21 cellular contexts compared by ENCODE assay signal in the genomic region with DNA sequence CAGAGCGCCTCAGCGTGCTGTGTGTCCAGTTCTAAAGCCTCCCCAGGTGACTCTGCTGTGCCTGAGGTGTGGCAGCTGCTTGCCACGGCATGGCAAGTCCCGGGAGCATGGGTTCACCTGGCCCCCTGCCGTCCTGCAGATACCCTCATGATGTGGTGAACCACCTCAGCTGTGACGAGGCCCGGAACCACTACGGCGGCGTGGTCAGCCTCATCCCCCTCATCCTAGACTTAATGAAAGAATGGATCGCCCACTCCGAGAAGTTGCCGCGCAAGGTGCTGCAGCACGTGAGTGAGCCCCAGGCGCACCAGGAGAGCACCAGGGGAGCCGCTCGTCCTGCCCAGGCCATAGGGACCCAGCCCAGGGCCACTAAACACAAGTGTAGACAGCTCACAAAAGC. TPM values are rescaled to one million over a fixed set of nuclear protein-coding genes. Genes with fewer than 3 reads are reported as not detected.
"Had no signal": no experiment of that assay in that cellular context is flagged by ENCODE, and none has a peak within 500 bp of the region (broad histone marks: within the 10 kb centered on the region; RNA-seq: fewer than 3 reads in every experiment).

No MANE protein-coding gene starts in this region.

- H3K36me3 ChIP-seq: neural progenitor cell, upper lobe of right lung had no signal

- H3K27ac ChIP-seq: foreskin keratinocyte, neural progenitor cell, upper lobe of right lung had no signal

- H3K36me3 Mint-ChIP-seq: activated naive CD8-positive, alpha-beta T cell treated with anti-CD3 and anti-CD28 coated beads for 36 hours had no signal

- H3K9ac ChIP-seq: neural progenitor cell had no signal

- H3K27me3 Mint-ChIP-seq: activated CD4-positive, alpha-beta T cell treated with anti-CD3 and anti-CD28 coated beads, Interleukin-2, amount 10 ng/mL, durations not matched to agents 24 days and 14 days; activated naive CD8-positive, alpha-beta T cell treated with anti-CD3 and anti-CD28 coated beads for 36 hours; naive thymus-derived CD8-positive, alpha-beta T cell; T-helper 17 cell had no signal

- H3K4me1 ChIP-seq: foreskin keratinocyte, neural progenitor cell, upper lobe of right lung had no signal

- H3K9me3 ChIP-seq: upper lobe of right lung had no signal

- H3K4me1 Mint-ChIP-seq: activated naive CD8-positive, alpha-beta T cell treated with anti-CD3 and anti-CD28 coated beads for 36 hours; neural progenitor cell had no signal

- H3K4me3 Mint-ChIP-seq: activated CD4-positive, alpha-beta T cell treated with anti-CD3 and anti-CD28 coated beads, Interleukin-2, amount 10 ng/mL, durations not matched to agents 24 days and 14 days; activated naive CD8-positive, alpha-beta T cell treated with anti-CD3 and anti-CD28 coated beads for 36 hours; activated T-cell treated with anti-CD3 and anti-CD28 coated beads, Interleukin-2, amount 50 U/mL, for 4 hours; neural progenitor cell had no signal

- H3K27ac Mint-ChIP-seq: activated CD4-positive, alpha-beta T cell treated with anti-CD3 and anti-CD28 coated beads, Interleukin-2, amount 10 ng/mL, durations not matched to agents 24 days and 14 days; activated naive CD8-positive, alpha-beta T cell treated with anti-CD3 and anti-CD28 coated beads for 36 hours; activated T-helper 2 cell treated with anti-CD3 and anti-CD28 coated beads, Interferon-gamma antibody, Interleukin-2, Interleukin-4, amounts not matched to agents 10 μg/mL and 5 μg/mL and 100 μg/mL, durations not matched to agents 14 hours and 24 hours and 36 hours; neural progenitor cell had no signal

- DNase-seq: activated CD4-positive, alpha-beta T cell treated with anti-CD3 and anti-CD28 coated beads, Interleukin-2, amount 10 ng/mL, durations not matched to agents 24 days and 14 days; activated CD8-positive, alpha-beta memory T cell treated with anti-CD3 and anti-CD28 coated beads, Interleukin-2, amount 50 U/mL, for 48 hours; activated naive CD4-positive, alpha-beta T cell; activated naive CD8-positive, alpha-beta T cell treated with anti-CD3 and anti-CD28 coated beads for 36 hours; activated T-cell treated with anti-CD3 and anti-CD28 coated beads, Interleukin-2, amount 50 U/mL, for 4 hours; central memory CD4-positive, alpha-beta T cell; dermis blood vessel endothelial cell; effector memory CD4-positive, alpha-beta T cell; foreskin keratinocyte; left colon; mesendoderm; naive thymus-derived CD8-positive, alpha-beta T cell; small intestine; stimulated activated CD4-positive, alpha-beta T cell treated with anti-CD3 and anti-CD28 coated beads, Interleukin-15, amount 100 ng/mL, for 24 hours; stimulated activated naive CD8-positive, alpha-beta T cell treated with anti-CD3 and anti-CD28 coated beads, Interleukin-15, Interleukin-2, amounts not matched to agents 100 U/mL and 50 U/mL, for 24 hours; T-helper 17 cell; upper lobe of right lung had no signal

- H3K27me3 ChIP-seq: foreskin keratinocyte, neural progenitor cell, upper lobe of right lung had no signal

- H3K4me2 ChIP-seq: neural progenitor cell had no signal

- H2AFZ ChIP-seq: neural progenitor cell had no signal

- ATAC-seq: activated CD4-positive, CD25-positive, alpha-beta regulatory T cell treated with anti-CD3 and anti-CD28 coated beads, Interleukin-2, amount 50 U/mL, for 24 hours; activated T-cell treated with anti-CD3 and anti-CD28 coated beads, Interleukin-2, amount 50 U/mL, for 4 hours; foreskin keratinocyte; left colon; sciatic nerve; stimulated activated naive CD8-positive, alpha-beta T cell treated with anti-CD3 and anti-CD28 coated beads, Interleukin-15, Interleukin-2, amounts not matched to agents 100 U/mL and 50 U/mL, for 24 hours; T-helper 17 cell; upper lobe of right lung had no signal

- H3K9me3 Mint-ChIP-seq: activated CD4-positive, alpha-beta T cell treated with anti-CD3 and anti-CD28 coated beads, Interleukin-2, amount 10 ng/mL, durations not matched to agents 24 days and 14 days; activated naive CD8-positive, alpha-beta T cell treated with anti-CD3 and anti-CD28 coated beads for 36 hours; activated T-cell treated with anti-CD3 and anti-CD28 coated beads, Interleukin-2, amount 50 U/mL, for 4 hours; activated T-helper 2 cell treated with anti-CD3 and anti-CD28 coated beads, Interferon-gamma antibody, Interleukin-2, Interleukin-4, amounts not matched to agents 10 μg/mL and 5 μg/mL and 100 μg/mL, durations not matched to agents 14 hours and 24 hours and 36 hours; naive thymus-derived CD8-positive, alpha-beta T cell; neural progenitor cell had no signal

- H3K4me3 ChIP-seq: neural progenitor cell, upper lobe of right lung had no signal

RNA-seq across cellular contexts. Expression of a gene that starts 10.1 kb away (rescaled TPM):
- total RNA-seq: activated CD4-positive, alpha-beta T cell treated with anti-CD3 and anti-CD28 coated beads, Interleukin-2, amount 10 ng/mL, durations not matched to agents 24 days and 14 days; activated T-cell treated with anti-CD3 and anti-CD28 coated beads, Interleukin-2, amount 50 U/mL, for 4 hours; activated T-helper 2 cell treated with anti-CD3 and anti-CD28 coated beads, Interferon-gamma antibody, Interleukin-2, Interleukin-4, amounts not matched to agents 10 μg/mL and 5 μg/mL and 100 μg/mL, durations not matched to agents 14 hours and 24 hours and 36 hours; dermis blood vessel endothelial cell; naive thymus-derived CD8-positive, alpha-beta T cell had no signal
